In the genomic region with DNA sequence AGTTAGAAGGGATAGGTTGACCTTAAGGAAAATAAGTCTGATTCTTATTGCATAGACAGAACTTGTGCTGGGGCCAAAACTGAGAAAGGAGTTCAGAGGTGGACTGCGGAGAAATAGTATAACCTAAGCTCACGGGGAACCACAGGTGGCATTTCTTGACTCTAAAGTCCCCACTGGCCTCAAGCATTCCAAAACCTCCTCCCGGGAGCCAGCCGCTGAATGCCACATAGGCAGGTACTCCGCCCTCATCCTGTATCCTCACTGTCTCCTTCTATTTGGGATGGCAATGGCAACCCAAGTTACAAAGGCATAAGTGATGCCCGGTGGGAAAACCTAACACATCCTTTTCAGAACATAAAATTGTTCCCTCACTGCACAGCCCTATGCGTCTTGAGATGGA, we compare ENCODE assay signal across 1 cellular context.
TF ChIP-seq lines count a peak whose summit lies in the region.

No MANE protein-coding gene starts in this region.

TF ChIP-seq in WTC11, 78 proteins besides CTCF, POLR2A, EP300 and RAD21 (continued from another document):
- TF ChIP-seq, protein P1, sequence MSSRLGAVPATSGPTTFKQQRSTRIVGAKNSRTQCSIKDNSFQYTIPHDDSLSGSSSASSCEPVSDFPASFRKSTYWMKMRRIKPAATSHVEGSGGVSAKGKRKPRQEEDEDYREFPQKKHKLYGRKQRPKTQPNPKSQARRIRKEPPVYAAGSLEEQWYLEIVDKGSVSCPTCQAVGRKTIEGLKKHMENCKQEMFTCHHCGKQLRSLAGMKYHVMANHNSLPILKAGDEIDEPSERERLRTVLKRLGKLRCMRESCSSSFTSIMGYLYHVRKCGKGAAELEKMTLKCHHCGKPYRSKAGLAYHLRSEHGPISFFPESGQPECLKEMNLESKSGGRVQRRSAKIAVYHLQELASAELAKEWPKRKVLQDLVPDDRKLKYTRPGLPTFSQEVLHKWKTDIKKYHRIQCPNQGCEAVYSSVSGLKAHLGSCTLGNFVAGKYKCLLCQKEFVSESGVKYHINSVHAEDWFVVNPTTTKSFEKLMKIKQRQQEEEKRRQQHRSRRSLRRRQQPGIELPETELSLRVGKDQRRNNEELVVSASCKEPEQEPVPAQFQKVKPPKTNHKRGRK (CRISPR knock-in tag; IDR thresholded peaks at IDR 0.05; ENCODE audit: borderline replicate concordance), result no peak
- TF ChIP-seq, protein P2, sequence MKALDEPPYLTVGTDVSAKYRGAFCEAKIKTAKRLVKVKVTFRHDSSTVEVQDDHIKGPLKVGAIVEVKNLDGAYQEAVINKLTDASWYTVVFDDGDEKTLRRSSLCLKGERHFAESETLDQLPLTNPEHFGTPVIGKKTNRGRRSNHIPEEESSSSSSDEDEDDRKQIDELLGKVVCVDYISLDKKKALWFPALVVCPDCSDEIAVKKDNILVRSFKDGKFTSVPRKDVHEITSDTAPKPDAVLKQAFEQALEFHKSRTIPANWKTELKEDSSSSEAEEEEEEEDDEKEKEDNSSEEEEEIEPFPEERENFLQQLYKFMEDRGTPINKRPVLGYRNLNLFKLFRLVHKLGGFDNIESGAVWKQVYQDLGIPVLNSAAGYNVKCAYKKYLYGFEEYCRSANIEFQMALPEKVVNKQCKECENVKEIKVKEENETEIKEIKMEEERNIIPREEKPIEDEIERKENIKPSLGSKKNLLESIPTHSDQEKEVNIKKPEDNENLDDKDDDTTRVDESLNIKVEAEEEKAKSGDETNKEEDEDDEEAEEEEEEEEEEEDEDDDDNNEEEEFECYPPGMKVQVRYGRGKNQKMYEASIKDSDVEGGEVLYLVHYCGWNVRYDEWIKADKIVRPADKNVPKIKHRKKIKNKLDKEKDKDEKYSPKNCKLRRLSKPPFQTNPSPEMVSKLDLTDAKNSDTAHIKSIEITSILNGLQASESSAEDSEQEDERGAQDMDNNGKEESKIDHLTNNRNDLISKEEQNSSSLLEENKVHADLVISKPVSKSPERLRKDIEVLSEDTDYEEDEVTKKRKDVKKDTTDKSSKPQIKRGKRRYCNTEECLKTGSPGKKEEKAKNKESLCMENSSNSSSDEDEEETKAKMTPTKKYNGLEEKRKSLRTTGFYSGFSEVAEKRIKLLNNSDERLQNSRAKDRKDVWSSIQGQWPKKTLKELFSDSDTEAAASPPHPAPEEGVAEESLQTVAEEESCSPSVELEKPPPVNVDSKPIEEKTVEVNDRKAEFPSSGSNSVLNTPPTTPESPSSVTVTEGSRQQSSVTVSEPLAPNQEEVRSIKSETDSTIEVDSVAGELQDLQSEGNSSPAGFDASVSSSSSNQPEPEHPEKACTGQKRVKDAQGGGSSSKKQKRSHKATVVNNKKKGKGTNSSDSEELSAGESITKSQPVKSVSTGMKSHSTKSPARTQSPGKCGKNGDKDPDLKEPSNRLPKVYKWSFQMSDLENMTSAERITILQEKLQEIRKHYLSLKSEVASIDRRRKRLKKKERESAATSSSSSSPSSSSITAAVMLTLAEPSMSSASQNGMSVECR (CRISPR knock-in tag; IDR thresholded peaks at IDR 0.05; ENCODE audit: borderline replicate concordance), result no peak
- TF ChIP-seq, protein P3, sequence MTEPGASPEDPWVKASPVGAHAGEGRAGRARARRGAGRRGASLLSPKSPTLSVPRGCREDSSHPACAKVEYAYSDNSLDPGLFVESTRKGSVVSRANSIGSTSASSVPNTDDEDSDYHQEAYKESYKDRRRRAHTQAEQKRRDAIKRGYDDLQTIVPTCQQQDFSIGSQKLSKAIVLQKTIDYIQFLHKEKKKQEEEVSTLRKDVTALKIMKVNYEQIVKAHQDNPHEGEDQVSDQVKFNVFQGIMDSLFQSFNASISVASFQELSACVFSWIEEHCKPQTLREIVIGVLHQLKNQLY (CRISPR knock-in tag; IDR thresholded peaks at IDR 0.05), result no peak
- TF ChIP-seq, protein P4, sequence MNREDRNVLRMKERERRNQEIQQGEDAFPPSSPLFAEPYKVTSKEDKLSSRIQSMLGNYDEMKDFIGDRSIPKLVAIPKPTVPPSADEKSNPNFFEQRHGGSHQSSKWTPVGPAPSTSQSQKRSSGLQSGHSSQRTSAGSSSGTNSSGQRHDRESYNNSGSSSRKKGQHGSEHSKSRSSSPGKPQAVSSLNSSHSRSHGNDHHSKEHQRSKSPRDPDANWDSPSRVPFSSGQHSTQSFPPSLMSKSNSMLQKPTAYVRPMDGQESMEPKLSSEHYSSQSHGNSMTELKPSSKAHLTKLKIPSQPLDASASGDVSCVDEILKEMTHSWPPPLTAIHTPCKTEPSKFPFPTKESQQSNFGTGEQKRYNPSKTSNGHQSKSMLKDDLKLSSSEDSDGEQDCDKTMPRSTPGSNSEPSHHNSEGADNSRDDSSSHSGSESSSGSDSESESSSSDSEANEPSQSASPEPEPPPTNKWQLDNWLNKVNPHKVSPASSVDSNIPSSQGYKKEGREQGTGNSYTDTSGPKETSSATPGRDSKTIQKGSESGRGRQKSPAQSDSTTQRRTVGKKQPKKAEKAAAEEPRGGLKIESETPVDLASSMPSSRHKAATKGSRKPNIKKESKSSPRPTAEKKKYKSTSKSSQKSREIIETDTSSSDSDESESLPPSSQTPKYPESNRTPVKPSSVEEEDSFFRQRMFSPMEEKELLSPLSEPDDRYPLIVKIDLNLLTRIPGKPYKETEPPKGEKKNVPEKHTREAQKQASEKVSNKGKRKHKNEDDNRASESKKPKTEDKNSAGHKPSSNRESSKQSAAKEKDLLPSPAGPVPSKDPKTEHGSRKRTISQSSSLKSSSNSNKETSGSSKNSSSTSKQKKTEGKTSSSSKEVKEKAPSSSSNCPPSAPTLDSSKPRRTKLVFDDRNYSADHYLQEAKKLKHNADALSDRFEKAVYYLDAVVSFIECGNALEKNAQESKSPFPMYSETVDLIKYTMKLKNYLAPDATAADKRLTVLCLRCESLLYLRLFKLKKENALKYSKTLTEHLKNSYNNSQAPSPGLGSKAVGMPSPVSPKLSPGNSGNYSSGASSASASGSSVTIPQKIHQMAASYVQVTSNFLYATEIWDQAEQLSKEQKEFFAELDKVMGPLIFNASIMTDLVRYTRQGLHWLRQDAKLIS (CRISPR knock-in tag; IDR thresholded peaks at IDR 0.05; ENCODE audit: borderline replicate concordance), result no peak
- TF ChIP-seq, protein P5, sequence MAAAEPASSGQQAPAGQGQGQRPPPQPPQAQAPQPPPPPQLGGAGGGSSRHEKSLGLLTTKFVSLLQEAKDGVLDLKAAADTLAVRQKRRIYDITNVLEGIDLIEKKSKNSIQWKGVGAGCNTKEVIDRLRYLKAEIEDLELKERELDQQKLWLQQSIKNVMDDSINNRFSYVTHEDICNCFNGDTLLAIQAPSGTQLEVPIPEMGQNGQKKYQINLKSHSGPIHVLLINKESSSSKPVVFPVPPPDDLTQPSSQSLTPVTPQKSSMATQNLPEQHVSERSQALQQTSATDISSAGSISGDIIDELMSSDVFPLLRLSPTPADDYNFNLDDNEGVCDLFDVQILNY (CRISPR knock-in tag; IDR thresholded peaks at IDR 0.05), result no peak
- TF ChIP-seq ETV6 (CRISPR knock-in tag; IDR thresholded peaks at IDR 0.05), result no peak
